In genomic region chr5:174951151-174951780, GRCh38 we compare ENCODE assay signal across 8 cellular contexts.
DNase-seq lines count a peak whose midpoint lies in the region; ATAC-seq and TF ChIP-seq lines count a peak whose summit lies in the region.

No MANE protein-coding gene starts in this region.

- no peaks in the 10 kb centered on the region for H3K27me3 ChIP-seq in lower lobe of right lung (ENCODE audit: low read depth)

- DNase-seq in NCI-H1417 (lab: John Stamatoyannopoulos, UW) (peak; percentile 50 to 86 (median 85)), NCI-H1417 treated with DMSO at 0.1 percent for 48 hours (lab: John Stamatoyannopoulos, UW) (no peak), NCI-H345 (lab: John Stamatoyannopoulos, UW) (peak; percentile 87), dermis blood vessel endothelial cell (peak; percentile 78), lower lobe of right lung (no peak)
- peak; percentile 44 for DNase-seq in activated CD4-positive, alpha-beta T cell treated with anti-CD3 and anti-CD28 coated beads for 4 hours
- DNase-seq in stimulated activated CD8-positive, alpha-beta memory T cell treated with anti-CD3 and anti-CD28 coated beads, Interleukin-15, amount 100 ng/mL, for 24 hours (ENCODE audit: low read depth): peak; percentile 3

- H3K27ac ChIP-seq in lower lobe of right lung: no peak overlapping the region

- intact Hi-C loops in lower lobe of right lung (cut with DNase I): no loop called here

- no peaks in the 10 kb centered on the region for H3K36me3 ChIP-seq in lower lobe of right lung

- no peaks in the 10 kb centered on the region for H3K4me1 ChIP-seq in lower lobe of right lung

- no peaks in the 10 kb centered on the region for H3K9me3 ChIP-seq in lower lobe of right lung

- peak; percentile 91 for ATAC-seq in HG03103 (IDR thresholded peaks at IDR 0.05; ENCODE audit: low read depth, unreplicated experiment)
- peak; percentile 82 for ATAC-seq in lower lobe of right lung

- TF ChIP-seq CTCF in lower lobe of right lung (IDR thresholded peaks at IDR 0.05): peak; percentile 86

- H3K4me3 ChIP-seq in lower lobe of right lung: no peak overlapping the region

Comparison
In these comparisons a context has a peak if more than half of its experiments do, and no peak if none do; other contexts are left out.
1. DNase-seq: peak in NCI-H1417 (3 of 3), NCI-H345 (single experiment), activated CD4-positive, alpha-beta T cell treated with anti-CD3 and anti-CD28 coated beads for 4 hours (2 of 2), dermis blood vessel endothelial cell (single experiment) and stimulated activated CD8-positive, alpha-beta memory T cell treated with anti-CD3 and anti-CD28 coated beads, Interleukin-15, amount 100 ng/mL, for 24 hours (single experiment); none in NCI-H1417 treated with DMSO at 0.1 percent for 48 hours (single experiment) and lower lobe of right lung (single experiment).